Comparison of ENCODE assay signal across 9 cellular contexts in genomic region chr11:64035581-64035980, GRCh38. TPM values are rescaled to one million over a fixed set of nuclear protein-coding genes. Genes with fewer than 3 reads are reported as not detected.
DNase-seq lines count a peak whose midpoint lies in the region; ATAC-seq lines count a peak whose summit lies in the region.
"Had no signal": no experiment of that assay in that cellular context is flagged by ENCODE, and none has a peak within 500 bp of the region (broad histone marks: within the 10 kb centered on the region; RNA-seq: fewer than 3 reads in every experiment).

TSS of gene FLRT1 (plus strand) at chr11:64035931. CDS start at chr11:64116268, 80,337 bp downstream.

- no peaks in the 10 kb centered on the region for H3K4me1 ChIP-seq in adipocyte (ENCODE audit: control insufficient read depth, insufficient read depth, low read length)

- H3K9ac ChIP-seq in adipocyte (ENCODE audit: low read length) = no peak within 1 kb of the TSS

- H3K36me3 ChIP-seq in adipocyte (ENCODE audit: control insufficient read depth, insufficient read depth, low read length, severe bottlenecking) = no peaks in the 10 kb centered on the region

- H3K27me3 ChIP-seq in adipocyte (replicated peaks; ENCODE audit: control insufficient read depth, insufficient read depth, low read length) = peaks cover 21% of the 10 kb centered on the region
- no peaks in the 10 kb centered on the region for H3K27me3 ChIP-seq in layer of hippocampus (ENCODE audit: control insufficient read depth, insufficient read depth, low read length)

- no peak for ATAC-seq in HG03045 (IDR thresholded peaks at IDR 0.05; ENCODE audit: unreplicated experiment)

- H3K27ac ChIP-seq in layer of hippocampus (ENCODE audit: low read depth, low read length) = peak within 1 kb of the TSS; percentile 84
- peak within 1 kb of the TSS; percentile 78 for H3K27ac ChIP-seq in temporal lobe (ENCODE audit: low read depth, low read length)

- DNase-seq in NCI-H146 (lab: John Stamatoyannopoulos, UW) = peak; percentile 35
- DNase-seq in NCI-H146 treated with DMSO at 0.1 percent for 48 hours (lab: John Stamatoyannopoulos, UW; ENCODE audit: unreplicated experiment) = no peak
- peak; percentile 52 for DNase-seq in adipocyte (ENCODE audit: low read depth)
- DNase-seq in stimulated activated CD4-positive, alpha-beta T cell treated with anti-CD3 and anti-CD28 coated beads, Interleukin-15, amount 100 ng/mL, for 24 hours = no peak
- no peak for DNase-seq in effector CD4-positive, alpha-beta T cell

- no peaks in the 10 kb centered on the region for H3K9me3 ChIP-seq in adipocyte (ENCODE audit: control insufficient read depth, low read length)

- H3K4me3 ChIP-seq in adipocyte (ENCODE audit: low read length) = peak within 1 kb of the TSS; percentile 70

RNA-seq across cellular contexts. Expression of gene FLRT1, which starts in this region (rescaled TPM):
- 7.6 TPM for total RNA-seq in temporal lobe
- total RNA-seq: lung microvascular endothelial cell had no signal

Comparison
In these comparisons a context has a peak if more than half of its experiments do, and no peak if none do; other contexts are left out.
1. DNase-seq: peak in NCI-H146 (single experiment) and adipocyte (single experiment); none in NCI-H146 treated with DMSO at 0.1 percent for 48 hours (single experiment), stimulated activated CD4-positive, alpha-beta T cell treated with anti-CD3 and anti-CD28 coated beads, Interleukin-15, amount 100 ng/mL, for 24 hours (single experiment) and effector CD4-positive, alpha-beta T cell (single experiment).